ENCODE assay signal across 9 cellular contexts in genomic region chr7:47405921-47406765, GRCh38.
DNase-seq lines count a peak whose midpoint lies in the region; ATAC-seq and TF ChIP-seq lines count a peak whose summit lies in the region.
"Had no signal": no experiment of that assay in that cellular context is flagged by ENCODE, and none has a peak within 500 bp of the region (broad histone marks: within the 10 kb centered on the region; RNA-seq: fewer than 3 reads in every experiment).

No MANE protein-coding gene starts in this region.

- H3K4me1 ChIP-seq in duodenal mucosa (ENCODE audit: control insufficient read depth in 1 of 2, insufficient read depth in 2 of 2, low read length in 2 of 2): peaks cover 39 to 41% of the 10 kb centered on the region in 2 donors
- H3K4me1 ChIP-seq in lung (ENCODE audit: control insufficient read depth in 2 of 2, insufficient read depth in 2 of 2, low read length in 2 of 2): peaks cover 0 to 25% of the 10 kb centered on the region in 2 donors
- H3K4me1 ChIP-seq in thyroid gland: peaks cover 38 to 46% of the 10 kb centered on the region in 2 donors
- H3K4me1 ChIP-seq in OCI-LY7 (ENCODE audit: insufficient read depth, low read length, poor library complexity, severe bottlenecking): no peaks in the 10 kb centered on the region

- peak; percentile 71 for ATAC-seq in lung (ENCODE audit: insufficient read depth, low FRiP score)
- no peak for ATAC-seq in GM18861 (IDR thresholded peaks at IDR 0.05; ENCODE audit: unreplicated experiment)
- ATAC-seq in HG02623 (IDR thresholded peaks at IDR 0.05; ENCODE audit: unreplicated experiment): no peak
- ATAC-seq: GM12878 had no signal

- no peak overlapping the region for H2AFZ ChIP-seq in OCI-LY7 (ENCODE audit: low read length)

- DNase-seq in NCI-H2029 treated with DMSO at 0.1 percent for 48 hours (lab: John Stamatoyannopoulos, UW) (peak; percentile 77), lung (ENCODE audit: low spot score) (peak; percentile 90), thyroid gland (peak; percentile 95 to 98), OCI-LY7 (ENCODE audit: low spot score) (no peak), NCI-H510A treated with DMSO at 0.1 percent for 48 hours (lab: John Stamatoyannopoulos, UW) (no peak)

- H3K27me3 ChIP-seq in duodenal mucosa (ENCODE audit: control insufficient read depth in 1 of 2, insufficient read depth in 2 of 2, low read length in 2 of 2): no peaks in the 10 kb centered on the region
- no peaks in the 10 kb centered on the region for H3K27me3 ChIP-seq in lung (ENCODE audit: control insufficient read depth, insufficient read depth)
- H3K27me3 ChIP-seq in thyroid gland: no peaks in the 10 kb centered on the region

- peak overlapping the region in 1 of 2 donors; percentile 9 for H3K9ac ChIP-seq in duodenal mucosa (ENCODE audit: low read depth in 1 of 2, low read length in 2 of 2)

- H3K36me3 ChIP-seq in duodenal mucosa (ENCODE audit: control insufficient read depth in 1 of 2, insufficient read depth in 2 of 2, low read length in 2 of 2): peaks cover 34 to 39% of the 10 kb centered on the region in 2 donors
- peaks cover 0 to 14% of the 10 kb centered on the region in 2 donors for H3K36me3 ChIP-seq in lung (ENCODE audit: control insufficient read depth in 2 of 2, insufficient read depth in 2 of 2, low read length in 2 of 2)
- H3K36me3 ChIP-seq in thyroid gland: peaks cover 0 to 4% of the 10 kb centered on the region in 2 donors
- H3K36me3 ChIP-seq in OCI-LY7 (ENCODE audit: insufficient read depth, low read length): no peaks in the 10 kb centered on the region

- H3K4me2 ChIP-seq in OCI-LY7 (ENCODE audit: low read length): no peak overlapping the region

- intact Hi-C loops in thyroid gland (cut with DNase I): no loop called here
- intact Hi-C loops in OCI-LY7 (cut with micrococcal nuclease; ENCODE audit: unreplicated experiment): no loop called here

- TF ChIP-seq POLR2A in thyroid gland (IDR thresholded peaks at IDR 0.05): no peak

- H3K9me2 ChIP-seq in OCI-LY7 (ENCODE audit: insufficient read depth, low read length): no peaks in the 10 kb centered on the region

- 36 to 75% methylated on average over 13 of the region's 13 CpGs for WGBS in lung, 2 donors
- WGBS in thyroid gland, 2 donors: 39 to 40% methylated on average over 7 to 10 of the region's 13 CpGs

- peak overlapping the region; percentile 21 to 23 for H3K4me3 ChIP-seq in duodenal mucosa (ENCODE audit: low read depth in 1 of 2, low read length in 2 of 2)
- no peak overlapping the region for H3K4me3 ChIP-seq in lung
- H3K4me3 ChIP-seq in thyroid gland (replicated peaks in 1 of 3): no peak overlapping the region
- no peak overlapping the region for H3K4me3 ChIP-seq in OCI-LY7 (ENCODE audit: low read depth, low read length, poor library complexity, severe bottlenecking)
- H3K4me3 ChIP-seq: GM12878 had no signal

- no peaks in the 10 kb centered on the region for H4K20me1 ChIP-seq in OCI-LY7 (ENCODE audit: insufficient read depth, low read length)

- BruUV-seq in OCI-LY7 (replicated peaks; lab: Mats Ljungman, UMichigan): no TSS peak

- H3K9me3 ChIP-seq in duodenal mucosa (ENCODE audit: control insufficient read depth in 1 of 2, low read length in 2 of 2): no peaks in the 10 kb centered on the region
- H3K9me3 ChIP-seq in lung (ENCODE audit: control insufficient read depth in 2 of 2, insufficient read depth in 1 of 2, low read length in 1 of 2): no peaks in the 10 kb centered on the region
- H3K9me3 ChIP-seq in thyroid gland: no peaks in the 10 kb centered on the region
- no peaks in the 10 kb centered on the region for H3K9me3 ChIP-seq in OCI-LY7 (ENCODE audit: low read length)

- CTCF ChIA-PET in OCI-LY7 (lab: Charles Lee; ENCODE audit: unreplicated experiment): no interaction called here

- peak overlapping the region; percentile 28 for H3K27ac ChIP-seq in duodenal mucosa (ENCODE audit: low read depth, low read length)
- peak overlapping the region in 1 of 2 donors; percentile 78 for H3K27ac ChIP-seq in lung (ENCODE audit: low read depth in 1 of 2, low read length in 1 of 2)
- peak overlapping the region; percentile 85 to 94 (median 93) for H3K27ac ChIP-seq in thyroid gland
- no peak overlapping the region for H3K27ac ChIP-seq in OCI-LY7 (ENCODE audit: low read depth, low read length, poor library complexity, severe bottlenecking)

- no peaks in the 10 kb centered on the region for H3K79me2 ChIP-seq in OCI-LY7 (ENCODE audit: insufficient read depth, low read depth, low read length)

- POLR2A ChIA-PET in OCI-LY7 (lab: Charles Lee): no interaction called here

- TF ChIP-seq CTCF in lung (IDR thresholded peaks at IDR 0.05; ENCODE audit: control extremely low read depth, extremely low read depth): no peak
- no peak for TF ChIP-seq CTCF in thyroid gland (IDR thresholded peaks at IDR 0.05)
- no peak for TF ChIP-seq CTCF in OCI-LY7 (conservative IDR thresholded peaks at IDR 0.05; ENCODE audit: low read length)

Comparison
In these comparisons a context has a peak if more than half of its experiments do, and no peak if none do; other contexts are left out.
1. DNase-seq: peak in NCI-H2029 treated with DMSO at 0.1 percent for 48 hours (single experiment), lung (single experiment) and thyroid gland (2 of 2); none in OCI-LY7 (single experiment) and NCI-H510A treated with DMSO at 0.1 percent for 48 hours (single experiment).
2. H3K4me3 ChIP-seq: peak in duodenal mucosa (2 of 2); none in lung (single experiment), thyroid gland (0 of 3) and OCI-LY7 (single experiment).